18 cellular contexts compared by ENCODE assay signal in the genomic region with DNA sequence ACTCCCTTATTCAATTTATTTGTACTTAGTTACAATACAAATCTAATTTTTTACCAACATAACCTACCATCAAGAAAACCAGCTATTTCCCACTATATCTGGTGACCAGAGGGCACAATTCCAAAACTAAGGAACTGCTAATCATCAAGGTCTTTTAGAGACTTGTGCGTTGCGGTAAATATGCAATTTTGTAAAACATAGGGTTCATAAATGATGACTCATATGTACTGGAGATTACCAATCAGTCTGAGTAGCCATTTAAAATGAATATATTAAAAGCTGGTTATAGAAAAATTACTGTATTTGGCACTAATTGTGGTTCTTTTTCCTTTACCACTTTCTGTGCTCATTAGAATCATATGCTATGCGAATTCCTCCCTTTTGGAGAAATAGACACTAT.
"Had no signal": no experiment of that assay in that cellular context is flagged by ENCODE, and none has a peak within 500 bp of the region (broad histone marks: within the 10 kb centered on the region; RNA-seq: fewer than 3 reads in every experiment).

No MANE protein-coding gene starts in this region.

- H3K4me1 Mint-ChIP-seq: activated naive CD8-positive, alpha-beta T cell treated with anti-CD3 and anti-CD28 coated beads for 36 hours; immature natural killer cell had no signal

- H3K4me1 ChIP-seq: heart left ventricle, upper lobe of left lung had no signal

- H3K4me3 Mint-ChIP-seq: activated CD8-positive, alpha-beta T cell treated with anti-CD3 and anti-CD28 coated beads for 36 hours; activated naive CD8-positive, alpha-beta T cell treated with anti-CD3 and anti-CD28 coated beads for 36 hours; immature natural killer cell; nephron; stimulated activated naive CD8-positive, alpha-beta T cell treated with anti-CD3 and anti-CD28 coated beads, Interleukin-15, amount 100 ng/mL, for 72 hours; WTC11 had no signal

- H3K36me3 Mint-ChIP-seq: activated naive CD8-positive, alpha-beta T cell treated with anti-CD3 and anti-CD28 coated beads for 36 hours; immature natural killer cell; WTC11 had no signal

- DNase-seq: activated CD4-positive, alpha-beta T cell treated with anti-CD3 and anti-CD28 coated beads for 48 hours; activated CD8-positive, alpha-beta T cell treated with anti-CD3 and anti-CD28 coated beads for 36 hours; activated effector memory CD4-positive, alpha-beta T cell treated with anti-CD3 and anti-CD28 coated beads, Interleukin-2, amount 50 U/mL, for 16 hours; activated naive CD8-positive, alpha-beta T cell treated with anti-CD3 and anti-CD28 coated beads for 36 hours; activated T-cell treated with anti-CD3 and anti-CD28 coated beads, Interleukin-2, amount 50 U/mL, for 48 hours; cerebellar nuclear complex; foreskin melanocyte; heart left ventricle; immature natural killer cell; mesendoderm; sigmoid colon; stimulated activated CD4-positive, alpha-beta T cell treated with anti-CD3 and anti-CD28 coated beads, Interleukin-1b, Interleukin-23, amount 100 ng/mL, for 48 hours; stimulated activated naive CD8-positive, alpha-beta T cell treated with anti-CD3 and anti-CD28 coated beads, Interleukin-15, amount 100 ng/mL, for 72 hours; T-helper 2 cell; upper lobe of left lung had no signal

- H3K9me3 Mint-ChIP-seq: activated CD8-positive, alpha-beta T cell treated with anti-CD3 and anti-CD28 coated beads for 36 hours; activated naive CD8-positive, alpha-beta T cell treated with anti-CD3 and anti-CD28 coated beads for 36 hours; nephron; stimulated activated naive CD8-positive, alpha-beta T cell treated with anti-CD3 and anti-CD28 coated beads, Interleukin-15, amount 100 ng/mL, for 72 hours; WTC11 had no signal

- H3K27ac Mint-ChIP-seq: activated CD8-positive, alpha-beta T cell treated with anti-CD3 and anti-CD28 coated beads for 36 hours; activated naive CD8-positive, alpha-beta T cell treated with anti-CD3 and anti-CD28 coated beads for 36 hours; immature natural killer cell; nephron; stimulated activated naive CD8-positive, alpha-beta T cell treated with anti-CD3 and anti-CD28 coated beads, Interleukin-15, amount 100 ng/mL, for 72 hours; WTC11 had no signal

- H3K9me3 ChIP-seq: heart left ventricle, sigmoid colon, upper lobe of left lung had no signal

- H3K4me3 ChIP-seq: heart left ventricle, sigmoid colon, upper lobe of left lung had no signal

- ATAC-seq: activated CD8-positive, alpha-beta T cell treated with anti-CD3 and anti-CD28 coated beads for 36 hours; esophagus mucosa; heart left ventricle; stimulated activated naive CD8-positive, alpha-beta T cell treated with anti-CD3 and anti-CD28 coated beads, Interleukin-15, amount 100 ng/mL, for 72 hours; WTC11 had no signal

- H3K27me3 ChIP-seq: heart left ventricle, sigmoid colon, upper lobe of left lung had no signal

- H3K27me3 Mint-ChIP-seq: activated CD8-positive, alpha-beta T cell treated with anti-CD3 and anti-CD28 coated beads for 36 hours; activated naive CD8-positive, alpha-beta T cell treated with anti-CD3 and anti-CD28 coated beads for 36 hours; stimulated activated naive CD8-positive, alpha-beta T cell treated with anti-CD3 and anti-CD28 coated beads, Interleukin-15, amount 100 ng/mL, for 72 hours had no signal

- H3K27ac ChIP-seq: heart left ventricle, sigmoid colon, upper lobe of left lung had no signal

- H3K36me3 ChIP-seq: heart left ventricle, sigmoid colon, upper lobe of left lung had no signal
